In the genomic region with DNA sequence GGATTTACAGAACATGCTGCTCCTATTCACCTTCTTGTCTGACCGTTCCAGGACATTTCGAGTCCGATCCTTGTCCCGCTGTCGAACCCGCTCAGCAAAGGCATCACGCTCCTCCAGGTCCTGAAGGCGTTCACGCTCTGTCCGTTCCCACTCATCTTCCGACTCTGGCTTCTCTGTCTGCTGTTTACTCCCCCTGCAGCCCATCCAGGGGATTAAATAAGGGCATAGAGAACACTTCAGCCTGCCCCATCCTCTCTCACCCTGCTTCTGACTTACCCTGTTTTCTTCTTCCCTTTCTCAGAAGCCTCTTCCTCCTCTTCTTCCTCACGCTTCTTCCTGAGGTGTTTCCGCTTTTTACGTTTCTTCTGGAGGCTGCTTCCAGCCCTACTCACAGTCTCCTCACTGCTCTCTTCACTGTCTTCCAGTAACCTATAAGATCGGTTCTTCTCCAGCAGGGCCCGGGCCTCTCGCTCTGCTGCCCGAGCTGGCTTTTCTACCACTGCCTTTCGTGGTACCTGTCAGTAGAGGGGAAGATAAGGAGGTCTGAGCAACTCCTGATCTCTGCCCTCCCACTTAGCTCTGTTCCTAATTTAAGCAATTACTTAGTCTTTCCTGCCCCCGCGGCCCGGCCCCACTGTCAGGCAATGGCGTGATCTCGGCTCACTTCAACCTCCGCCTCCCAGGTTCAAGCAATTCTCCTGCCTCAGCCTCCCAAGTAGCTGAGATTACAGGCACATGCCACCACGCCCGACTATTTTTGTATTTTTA, we compare ENCODE assay signal across 10 cellular contexts. TPM values are rescaled to one million over a fixed set of nuclear protein-coding genes. Genes with fewer than 3 reads are reported as not detected.
DNase-seq lines count a peak whose midpoint lies in the region; ATAC-seq and TF ChIP-seq lines count a peak whose summit lies in the region.
"Had no signal": no experiment of that assay in that cellular context is flagged by ENCODE, and none has a peak within 500 bp of the region (broad histone marks: within the 10 kb centered on the region; RNA-seq: fewer than 3 reads in every experiment).

No MANE protein-coding gene starts in this region.

- H3K9me3 Mint-ChIP-seq in activated naive CD4-positive, alpha-beta T cell treated with anti-CD3 and anti-CD28 coated beads, Interleukin-2, amount 50 U/mL, for 24 hours, result no peaks in the 10 kb centered on the region
- H3K9me3 Mint-ChIP-seq in endothelial cell (ENCODE audit: unreplicated experiment), result no peaks in the 10 kb centered on the region
- H3K9me3 Mint-ChIP-seq in stimulated activated memory B cell treated with anti-CD40 and anti-IgM and Interleukin-4, amounts not matched to agents 10 μg/mL and 1 μg/mL and 100 μg/mL, for 72 hours, result no peaks in the 10 kb centered on the region

- H3K27me3 Mint-ChIP-seq in activated naive CD4-positive, alpha-beta T cell treated with anti-CD3 and anti-CD28 coated beads, Interleukin-2, amount 50 U/mL, for 24 hours, result no peaks in the 10 kb centered on the region
- H3K27me3 Mint-ChIP-seq in endothelial cell (ENCODE audit: unreplicated experiment), result peaks cover 2% of the 10 kb centered on the region
- no peaks in the 10 kb centered on the region for H3K27me3 Mint-ChIP-seq in stimulated activated memory B cell treated with anti-CD40 and anti-IgM and Interleukin-4, amounts not matched to agents 10 μg/mL and 1 μg/mL and 100 μg/mL, for 72 hours

- peaks cover 10% of the 10 kb centered on the region for H3K36me3 Mint-ChIP-seq in activated naive CD4-positive, alpha-beta T cell treated with anti-CD3 and anti-CD28 coated beads, Interleukin-2, amount 50 U/mL, for 24 hours
- H3K36me3 Mint-ChIP-seq in endothelial cell (ENCODE audit: low read depth, unreplicated experiment), result peaks cover 30% of the 10 kb centered on the region
- H3K36me3 Mint-ChIP-seq in stimulated activated memory B cell treated with anti-CD40 and anti-IgM and Interleukin-4, amounts not matched to agents 10 μg/mL and 1 μg/mL and 100 μg/mL, for 72 hours, result peaks cover 34% of the 10 kb centered on the region

- H3K4me1 Mint-ChIP-seq in activated naive CD4-positive, alpha-beta T cell treated with anti-CD3 and anti-CD28 coated beads, Interleukin-2, amount 50 U/mL, for 24 hours, result peaks cover 48% of the 10 kb centered on the region
- peaks cover 25% of the 10 kb centered on the region for H3K4me1 Mint-ChIP-seq in endothelial cell (ENCODE audit: unreplicated experiment)
- H3K4me1 Mint-ChIP-seq in stimulated activated memory B cell treated with anti-CD40 and anti-IgM and Interleukin-4, amounts not matched to agents 10 μg/mL and 1 μg/mL and 100 μg/mL, for 72 hours, result peaks cover 40% of the 10 kb centered on the region

- H3K27ac Mint-ChIP-seq in activated naive CD4-positive, alpha-beta T cell treated with anti-CD3 and anti-CD28 coated beads, Interleukin-2, amount 50 U/mL, for 24 hours, result peak overlapping the region; percentile 84
- H3K27ac Mint-ChIP-seq in endothelial cell (ENCODE audit: unreplicated experiment), result peak overlapping the region; percentile 61
- peak overlapping the region; percentile 81 for H3K27ac Mint-ChIP-seq in stimulated activated memory B cell treated with anti-CD40 and anti-IgM and Interleukin-4, amounts not matched to agents 10 μg/mL and 1 μg/mL and 100 μg/mL, for 72 hours

- peak; percentile 20 for TF ChIP-seq CTCF in endothelial cell (IDR thresholded peaks at IDR 0.05; ENCODE audit: unreplicated experiment)

- ATAC-seq in SK-N-SH treated with all-trans-retinoic acid at 6 μM for 48 hours (0 out of 3 replicates have a peak, but pooled peaks have one; percentile 17), HG03571 (IDR thresholded peaks at IDR 0.05; ENCODE audit: unreplicated experiment) (no peak), HG03378 (IDR thresholded peaks at IDR 0.05; ENCODE audit: unreplicated experiment) (no peak)
- no peak for ATAC-seq in stimulated activated memory B cell treated with anti-CD40 and anti-IgM and Interleukin-4, amounts not matched to agents 10 μg/mL and 1 μg/mL and 100 μg/mL, for 72 hours
- ATAC-seq: esophagus mucosa had no signal

- DNase-seq in activated naive CD4-positive, alpha-beta T cell (lab: John Stamatoyannopoulos, UW), result no peak
- DNase-seq in endothelial cell (ENCODE audit: low spot score), result peak; percentile 44
- no peak for DNase-seq in stimulated activated CD8-positive, alpha-beta memory T cell treated with anti-CD3 and anti-CD28 coated beads, Interleukin-4, amount 100 ng/mL, for 48 hours
- DNase-seq: activated CD8-positive, alpha-beta memory T cell treated with anti-CD3 and anti-CD28 coated beads, Interleukin-2, amount 50 U/mL, for 4 hours had no signal

- peak overlapping the region; percentile 90 for H3K4me3 Mint-ChIP-seq in activated naive CD4-positive, alpha-beta T cell treated with anti-CD3 and anti-CD28 coated beads, Interleukin-2, amount 50 U/mL, for 24 hours
- peak overlapping the region; percentile 72 for H3K4me3 Mint-ChIP-seq in endothelial cell (ENCODE audit: unreplicated experiment)
- peak overlapping the region; percentile 89 for H3K4me3 Mint-ChIP-seq in stimulated activated memory B cell treated with anti-CD40 and anti-IgM and Interleukin-4, amounts not matched to agents 10 μg/mL and 1 μg/mL and 100 μg/mL, for 72 hours

TF ChIP-seq in SK-N-SH treated with all-trans-retinoic acid at 6 μM for 48 hours, 23 proteins besides CTCF, POLR2A, EP300 and RAD21 (continues in another document):
- TF ChIP-seq ZNF8 (CRISPR knock-in tag; IDR thresholded peaks at IDR 0.05), result no peak
- TF ChIP-seq TOX (CRISPR knock-in tag; IDR thresholded peaks at IDR 0.05; ENCODE audit: borderline replicate concordance), result no peak
- TF ChIP-seq ZFP3 (CRISPR knock-in tag; IDR thresholded peaks at IDR 0.05), result no peak
- TF ChIP-seq ISL1 (CRISPR knock-in tag; IDR thresholded peaks at IDR 0.05), result no peak
- TF ChIP-seq ARNTL (CRISPR knock-in tag; IDR thresholded peaks at IDR 0.05; ENCODE audit: borderline replicate concordance, low read depth), result no peak
- TF ChIP-seq, protein P1, sequence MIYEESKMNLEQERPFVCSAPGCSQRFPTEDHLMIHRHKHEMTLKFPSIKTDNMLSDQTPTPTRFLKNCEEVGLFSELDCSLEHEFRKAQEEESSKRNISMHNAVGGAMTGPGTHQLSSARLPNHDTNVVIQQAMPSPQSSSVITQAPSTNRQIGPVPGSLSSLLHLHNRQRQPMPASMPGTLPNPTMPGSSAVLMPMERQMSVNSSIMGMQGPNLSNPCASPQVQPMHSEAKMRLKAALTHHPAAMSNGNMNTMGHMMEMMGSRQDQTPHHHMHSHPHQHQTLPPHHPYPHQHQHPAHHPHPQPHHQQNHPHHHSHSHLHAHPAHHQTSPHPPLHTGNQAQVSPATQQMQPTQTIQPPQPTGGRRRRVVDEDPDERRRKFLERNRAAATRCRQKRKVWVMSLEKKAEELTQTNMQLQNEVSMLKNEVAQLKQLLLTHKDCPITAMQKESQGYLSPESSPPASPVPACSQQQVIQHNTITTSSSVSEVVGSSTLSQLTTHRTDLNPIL (CRISPR knock-in tag; IDR thresholded peaks at IDR 0.05; ENCODE audit: low read depth), result no peak
- TF ChIP-seq BACH2 (CRISPR knock-in tag; IDR thresholded peaks at IDR 0.05; ENCODE audit: borderline replicate concordance), result no peak
- TF ChIP-seq, protein P2, sequence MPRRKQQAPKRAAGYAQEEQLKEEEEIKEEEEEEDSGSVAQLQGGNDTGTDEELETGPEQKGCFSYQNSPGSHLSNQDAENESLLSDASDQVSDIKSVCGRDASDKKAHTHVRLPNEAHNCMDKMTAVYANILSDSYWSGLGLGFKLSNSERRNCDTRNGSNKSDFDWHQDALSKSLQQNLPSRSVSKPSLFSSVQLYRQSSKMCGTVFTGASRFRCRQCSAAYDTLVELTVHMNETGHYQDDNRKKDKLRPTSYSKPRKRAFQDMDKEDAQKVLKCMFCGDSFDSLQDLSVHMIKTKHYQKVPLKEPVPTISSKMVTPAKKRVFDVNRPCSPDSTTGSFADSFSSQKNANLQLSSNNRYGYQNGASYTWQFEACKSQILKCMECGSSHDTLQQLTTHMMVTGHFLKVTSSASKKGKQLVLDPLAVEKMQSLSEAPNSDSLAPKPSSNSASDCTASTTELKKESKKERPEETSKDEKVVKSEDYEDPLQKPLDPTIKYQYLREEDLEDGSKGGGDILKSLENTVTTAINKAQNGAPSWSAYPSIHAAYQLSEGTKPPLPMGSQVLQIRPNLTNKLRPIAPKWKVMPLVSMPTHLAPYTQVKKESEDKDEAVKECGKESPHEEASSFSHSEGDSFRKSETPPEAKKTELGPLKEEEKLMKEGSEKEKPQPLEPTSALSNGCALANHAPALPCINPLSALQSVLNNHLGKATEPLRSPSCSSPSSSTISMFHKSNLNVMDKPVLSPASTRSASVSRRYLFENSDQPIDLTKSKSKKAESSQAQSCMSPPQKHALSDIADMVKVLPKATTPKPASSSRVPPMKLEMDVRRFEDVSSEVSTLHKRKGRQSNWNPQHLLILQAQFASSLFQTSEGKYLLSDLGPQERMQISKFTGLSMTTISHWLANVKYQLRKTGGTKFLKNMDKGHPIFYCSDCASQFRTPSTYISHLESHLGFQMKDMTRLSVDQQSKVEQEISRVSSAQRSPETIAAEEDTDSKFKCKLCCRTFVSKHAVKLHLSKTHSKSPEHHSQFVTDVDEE (CRISPR knock-in tag; IDR thresholded peaks at IDR 0.05), result no peak
- no peak for TF ChIP-seq GLIS3 (CRISPR knock-in tag; IDR thresholded peaks at IDR 0.05)
- no peak for TF ChIP-seq OSR1 (CRISPR knock-in tag; IDR thresholded peaks at IDR 0.05)
- TF ChIP-seq ESRRG (CRISPR knock-in tag; IDR thresholded peaks at IDR 0.05), result no peak
- TF ChIP-seq, protein P3, sequence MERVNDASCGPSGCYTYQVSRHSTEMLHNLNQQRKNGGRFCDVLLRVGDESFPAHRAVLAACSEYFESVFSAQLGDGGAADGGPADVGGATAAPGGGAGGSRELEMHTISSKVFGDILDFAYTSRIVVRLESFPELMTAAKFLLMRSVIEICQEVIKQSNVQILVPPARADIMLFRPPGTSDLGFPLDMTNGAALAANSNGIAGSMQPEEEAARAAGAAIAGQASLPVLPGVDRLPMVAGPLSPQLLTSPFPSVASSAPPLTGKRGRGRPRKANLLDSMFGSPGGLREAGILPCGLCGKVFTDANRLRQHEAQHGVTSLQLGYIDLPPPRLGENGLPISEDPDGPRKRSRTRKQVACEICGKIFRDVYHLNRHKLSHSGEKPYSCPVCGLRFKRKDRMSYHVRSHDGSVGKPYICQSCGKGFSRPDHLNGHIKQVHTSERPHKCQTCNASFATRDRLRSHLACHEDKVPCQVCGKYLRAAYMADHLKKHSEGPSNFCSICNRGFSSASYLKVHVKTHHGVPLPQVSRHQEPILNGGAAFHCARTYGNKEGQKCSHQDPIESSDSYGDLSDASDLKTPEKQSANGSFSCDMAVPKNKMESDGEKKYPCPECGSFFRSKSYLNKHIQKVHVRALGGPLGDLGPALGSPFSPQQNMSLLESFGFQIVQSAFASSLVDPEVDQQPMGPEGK (CRISPR knock-in tag; IDR thresholded peaks at IDR 0.05; ENCODE audit: borderline replicate concordance), result no peak
- TF ChIP-seq RARB (CRISPR knock-in tag; IDR thresholded peaks at IDR 0.05), result no peak

RNA-seq across cellular contexts. Expression of a gene that starts 1.9 kb away (rescaled TPM):
- total RNA-seq in endothelial cell (ENCODE audit: unreplicated experiment), result 38.5 TPM

RNA-seq across cellular contexts. Expression of a gene that starts 15.5 kb away (rescaled TPM):
- 285 TPM for total RNA-seq in endothelial cell (ENCODE audit: unreplicated experiment)

RNA-seq across cellular contexts. Expression of a gene that starts 19.8 kb away (rescaled TPM):
- total RNA-seq in endothelial cell (ENCODE audit: unreplicated experiment), result 26.0 TPM

RNA-seq across cellular contexts. Expression of a gene that starts 24.0 kb away (rescaled TPM):
- 15.1 TPM for total RNA-seq in endothelial cell (ENCODE audit: unreplicated experiment)

RNA-seq across cellular contexts. Expression of a gene that starts 44.3 kb away (rescaled TPM):
- 30.3 TPM for total RNA-seq in endothelial cell (ENCODE audit: unreplicated experiment)
